17 cellular contexts compared by ENCODE assay signal in the genomic region with DNA sequence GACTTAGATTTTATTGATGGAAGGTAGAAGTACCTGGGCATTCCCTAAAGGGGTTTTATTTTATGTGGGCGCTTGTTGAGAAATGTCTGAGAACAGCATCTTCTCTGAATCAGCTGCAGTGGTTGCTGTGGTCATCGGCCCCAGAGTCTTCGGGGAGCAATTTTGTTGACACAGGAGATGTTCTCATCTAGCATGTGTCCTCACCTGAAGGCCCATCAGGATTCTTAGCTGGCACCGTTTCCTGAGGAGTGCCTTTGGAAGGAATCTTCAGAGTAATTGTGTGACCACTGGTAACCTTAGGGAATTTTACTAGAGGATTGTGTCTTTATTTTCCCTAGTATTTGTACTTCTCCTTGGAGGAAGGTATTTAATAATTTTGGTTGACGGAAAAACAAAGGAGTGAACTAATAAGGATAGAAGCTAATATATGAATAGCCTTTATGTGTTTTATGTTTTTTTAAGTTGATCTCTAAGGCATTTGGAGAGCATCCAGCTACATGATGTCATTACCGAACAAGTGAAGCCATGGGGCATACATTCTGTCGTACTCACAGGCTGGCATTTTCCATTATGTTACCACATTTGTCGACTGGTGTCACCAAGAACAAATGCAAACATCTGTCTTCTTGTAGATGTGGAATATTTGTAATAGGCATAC. TPM values are rescaled to one million over a fixed set of nuclear protein-coding genes. Genes with fewer than 3 reads are reported as not detected.
A peak's percentile ranks its signal among the peaks of the same experiment; 100 is the strongest.
DNase-seq lines count a peak whose midpoint lies in the region; ATAC-seq and TF ChIP-seq lines count a peak whose summit lies in the region.
"Had no signal": no experiment of that assay in that cellular context is flagged by ENCODE, and none has a peak within 500 bp of the region (broad histone marks: within the 10 kb centered on the region; RNA-seq: fewer than 3 reads in every experiment).

No MANE protein-coding gene starts in this region.

- ATAC-seq in HG03095 (IDR thresholded peaks at IDR 0.05; ENCODE audit: unreplicated experiment) (no peak), HG03378 (IDR thresholded peaks at IDR 0.05; ENCODE audit: unreplicated experiment) (no peak)
- ATAC-seq: heart left ventricle had no signal

- peaks cover 5% of the 10 kb centered on the region for H3K36me3 Mint-ChIP-seq in glutamatergic neuron (ENCODE audit: unreplicated experiment)

- no peak overlapping the region for H3K4me3 Mint-ChIP-seq in glutamatergic neuron (ENCODE audit: unreplicated experiment)
- H3K4me3 Mint-ChIP-seq: activated B cell treated with CpG ODN at 0.5 μM for 24 hours had no signal

- peak; percentile 60 for DNase-seq in EL
- peak; percentile 7 for DNase-seq in NCI-H446 treated with DMSO at 0.1 percent for 48 hours (lab: John Stamatoyannopoulos, UW)
- DNase-seq in dermis blood vessel endothelial cell = peak; percentile 71
- DNase-seq in glutamatergic neuron = no peak
- DNase-seq in activated gamma-delta T cell (lab: John Stamatoyannopoulos, UW) = no peak
- no peak for DNase-seq in Ammon's horn (ENCODE audit: low spot score)
- DNase-seq: activated B cell treated with CpG ODN at 0.5 μM for 24 hours; activated gamma-delta T cell treated with Interleukin-2 at 50 U/mL for 16 hours; heart left ventricle; NCI-H1436 treated with DMSO at 0.1 percent for 48 hours; NCI-H526; nucleus accumbens; small intestine; stimulated activated naive CD4-positive, alpha-beta T cell; upper lobe of left lung had no signal

- H3K27ac Mint-ChIP-seq in glutamatergic neuron (ENCODE audit: unreplicated experiment) = peak overlapping the region; percentile 33
- H3K27ac Mint-ChIP-seq: activated B cell treated with CpG ODN at 0.5 μM for 24 hours had no signal

- peaks cover 18% of the 10 kb centered on the region for H3K9me3 Mint-ChIP-seq in glutamatergic neuron (ENCODE audit: unreplicated experiment)
- H3K9me3 Mint-ChIP-seq: activated B cell treated with CpG ODN at 0.5 μM for 24 hours had no signal

- TF ChIP-seq CTCF in glutamatergic neuron (IDR thresholded peaks at IDR 0.05; ENCODE audit: partially characterized antibody, unreplicated experiment) = no peak

- peaks cover 11% of the 10 kb centered on the region for H3K27me3 Mint-ChIP-seq in glutamatergic neuron (ENCODE audit: unreplicated experiment)
- H3K27me3 Mint-ChIP-seq: activated B cell treated with CpG ODN at 0.5 μM for 24 hours had no signal

- peaks cover 23% of the 10 kb centered on the region for H3K4me1 Mint-ChIP-seq in glutamatergic neuron (ENCODE audit: low read depth, unreplicated experiment)

RNA-seq across cellular contexts. Expression of a gene that starts 41.7 kb away (rescaled TPM):
- total RNA-seq in dermis blood vessel endothelial cell = 75.5 and 134 TPM in 2 replicates
- total RNA-seq in glutamatergic neuron (ENCODE audit: unreplicated experiment) = 406 TPM

Comparison
In these comparisons a context has a peak if more than half of its experiments do, and no peak if none do; other contexts are left out.
1. DNase-seq: peak in EL (single experiment), NCI-H446 treated with DMSO at 0.1 percent for 48 hours (single experiment) and dermis blood vessel endothelial cell (single experiment); none in glutamatergic neuron (single experiment), activated gamma-delta T cell (single experiment) and Ammon's horn (single experiment).